Comparison of ENCODE assay signal across 17 cellular contexts in the genomic region with DNA sequence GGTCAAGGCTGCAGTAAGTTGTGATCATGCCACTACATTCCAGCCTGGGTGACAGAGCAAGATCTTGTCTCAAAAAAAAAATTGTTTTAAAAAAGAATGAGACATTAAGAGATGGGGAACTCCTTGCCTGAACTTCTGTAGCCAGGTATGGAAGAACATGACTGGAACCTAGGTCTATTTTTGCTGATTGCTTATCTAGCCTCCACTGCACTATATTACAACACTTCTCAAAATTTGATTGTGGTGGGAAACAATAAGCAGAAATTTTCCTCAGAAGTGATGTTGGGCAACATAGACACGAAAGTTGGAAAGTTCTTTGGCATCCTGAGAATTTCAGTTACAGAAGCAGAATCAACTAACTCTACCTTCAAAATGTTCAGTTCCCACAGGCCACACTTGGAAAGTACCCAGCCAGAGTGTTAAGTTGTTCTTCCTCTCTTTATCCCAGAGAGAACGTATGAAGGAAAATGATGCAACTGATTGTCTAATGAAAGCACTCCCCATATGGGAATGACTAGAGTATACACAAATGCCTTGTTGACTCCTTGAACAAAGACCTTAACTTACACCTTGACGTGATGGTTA. TPM values are rescaled to one million over a fixed set of nuclear protein-coding genes. Genes with fewer than 3 reads are reported as not detected.
"Had no signal": no experiment of that assay in that cellular context is flagged by ENCODE, and none has a peak within 500 bp of the region (broad histone marks: within the 10 kb centered on the region; RNA-seq: fewer than 3 reads in every experiment).

No MANE protein-coding gene starts in this region.

- DNase-seq: activated effector memory CD4-positive, alpha-beta T cell treated with Interleukin-2 at 50 U/mL for 16 hours; activated T-cell treated with anti-CD3 and anti-CD28 coated beads, Interleukin-2, amount 50 U/mL, for 24 hours; foreskin keratinocyte; head of caudate nucleus; left colon; mucosa of descending colon; nephron progenitor cell; pancreas; retina; T-helper 2 cell had no signal

- FAIRE-seq: colon, pancreas, TTC549 had no signal

- H3K36me3 ChIP-seq: breast epithelium, pancreas, tibial nerve had no signal

- H3K27me3 ChIP-seq: foreskin keratinocyte had no signal

- ATAC-seq: activated naive CD4-positive, alpha-beta T cell treated with anti-CD3 and anti-CD28 coated beads, Interleukin-2, amount 50 U/mL, for 72 hours; foreskin keratinocyte; left colon; mucosa of descending colon; pancreas; stimulated activated effector memory CD8-positive, alpha-beta T cell treated with anti-CD3 and anti-CD28 coated beads, Interleukin-12 subunit alpha, Interleukin-12 subunit beta, amount 100 ng/mL, for 72 hours had no signal

- H3K4me1 ChIP-seq: breast epithelium, foreskin keratinocyte had no signal

- H3K4me3 ChIP-seq: breast epithelium, lung, mucosa of descending colon, pancreas, tibial nerve had no signal

- H3K27ac ChIP-seq: breast epithelium, foreskin keratinocyte, pancreas, tibial nerve had no signal

- H3K9me3 ChIP-seq: breast epithelium, mucosa of descending colon, pancreas, tibial nerve had no signal

RNA-seq across cellular contexts. Expression of a gene that starts 50.0 kb away (rescaled TPM):
- total RNA-seq: activated naive CD4-positive, alpha-beta T cell treated with anti-CD3 and anti-CD28 coated beads, Interleukin-2, amount 50 U/mL, for 72 hours; breast epithelium; foreskin keratinocyte; left colon; lung; mucosa of descending colon; pancreas; tibial nerve had no signal
- polyA plus RNA-seq: foreskin keratinocyte, lung, pancreas had no signal
